8 cellular contexts compared by ENCODE assay signal in genomic region chr9:97983524-97984187, GRCh38. TPM values are rescaled to one million over a fixed set of nuclear protein-coding genes. Genes with fewer than 3 reads are reported as not detected.
DNase-seq lines count a peak whose midpoint lies in the region; ATAC-seq and TF ChIP-seq lines count a peak whose summit lies in the region.

No MANE protein-coding gene starts in this region.

- H3K4me3 Mint-ChIP-seq in GM23338 = peak overlapping the region; percentile 72

- peak overlapping the region; percentile 93 for H3K4me3 ChIP-seq in GM23338
- H3K4me3 ChIP-seq in esophagus (ENCODE audit: low read depth in 1 of 2, low read length in 2 of 2) = peak overlapping the region; percentile 86 to 90

- peaks cover 38% of the 10 kb centered on the region for H4K20me1 ChIP-seq in GM23338 (replicated peaks; ENCODE audit: insufficient read depth)

- H3K79me2 ChIP-seq in GM23338 (replicated peaks; ENCODE audit: insufficient read depth) = peaks cover 36% of the 10 kb centered on the region

- ATAC-seq in GM23338 = peak; percentile 23

- peaks cover 15% of the 10 kb centered on the region for H3K4me1 Mint-ChIP-seq in GM23338

- no peaks in the 10 kb centered on the region for H3F3A ChIP-seq in GM23338 (replicated peaks; ENCODE audit: low read depth)

- H3K27ac Mint-ChIP-seq in GM23338 = no peak overlapping the region

- 0% methylated on average over 62 to 70 of the region's 70 CpGs for WGBS in esophagus, 2 donors

- no peak overlapping the region for H3K27ac ChIP-seq in GM23338 (ENCODE audit: low read depth)
- peak overlapping the region; percentile 97 to 98 for H3K27ac ChIP-seq in esophagus (ENCODE audit: low read depth in 2 of 2, low read length in 1 of 2)

- peak overlapping the region; percentile 87 for H3K4me2 ChIP-seq in GM23338

- H3K4me1 ChIP-seq in GM23338 (ENCODE audit: insufficient read depth) = peaks cover 20% of the 10 kb centered on the region; the same call in 1 of the 2 replicates
- peaks cover 2 to 11% of the 10 kb centered on the region in 2 donors for H3K4me1 ChIP-seq in esophagus (ENCODE audit: control insufficient read depth in 2 of 2, insufficient read depth in 2 of 2, low read length in 1 of 2)

- no peaks in the 10 kb centered on the region for H3K9me3 ChIP-seq in esophagus (ENCODE audit: control insufficient read depth in 2 of 2, insufficient read depth in 1 of 2, low read depth in 1 of 2, low read length in 1 of 2)

- DNase-seq in Daoy (ENCODE audit: low read depth) (peak; percentile 56), GM23338 (ENCODE audit: low spot score) (peak; percentile 39), NCI-H1105 (lab: John Stamatoyannopoulos, UW) (peak; percentile 21), activated T-cell treated with anti-CD3 and anti-CD28 coated beads for 48 hours (ENCODE audit: low read depth) (peak; percentile 45), myocyte (ENCODE audit: low read depth) (peak; percentile 63), DMS153 (lab: John Stamatoyannopoulos, UW) (no peak)
- DNase-seq in stimulated activated CD8-positive, alpha-beta memory T cell treated with anti-CD3 and anti-CD28 coated beads, Interleukin-7, amount 100 ng/mL, for 24 hours (ENCODE audit: low read depth) = peak; percentile 37

- H3K27me3 ChIP-seq in GM23338 (ENCODE audit: insufficient read depth) = peaks cover 70% of the 10 kb centered on the region
- H3K27me3 ChIP-seq in esophagus (ENCODE audit: control insufficient read depth in 1 of 2, insufficient read depth in 2 of 2, low read length in 2 of 2) = no peaks in the 10 kb centered on the region

- H3K36me3 ChIP-seq in GM23338 (ENCODE audit: insufficient read depth) (no peaks in the 10 kb centered on the region), esophagus (ENCODE audit: control insufficient read depth in 2 of 2, insufficient read depth in 2 of 2, low read length in 1 of 2) (no peaks in the 10 kb centered on the region)

- peaks cover 8% of the 10 kb centered on the region; the same call in 1 of the 3 replicates for H3K36me3 Mint-ChIP-seq in GM23338 (ENCODE audit: low read depth)

- TF ChIP-seq CTCF in GM23338 (conservative IDR thresholded peaks at IDR 0.05; ENCODE audit: low read depth in 2 of 2) = no peak

- H3K9me2 ChIP-seq in GM23338 (ENCODE audit: insufficient read depth) = no peaks in the 10 kb centered on the region

- peaks cover 57% of the 10 kb centered on the region for H3K27me3 Mint-ChIP-seq in GM23338 (ENCODE audit: insufficient read depth, low read depth, poor library complexity)

- H3K9me3 Mint-ChIP-seq in GM23338 = peaks cover 3% of the 10 kb centered on the region; the same call in 1 of the 3 replicates

- H2AFZ ChIP-seq in GM23338 = peak overlapping the region; percentile 91

TF ChIP-seq in GM23338, 12 proteins besides CTCF, POLR2A, EP300 and RAD21 (continues in another document):
- TF ChIP-seq EZH2 (IDR thresholded peaks at IDR 0.05; ENCODE audit: low read depth, unreplicated experiment) = no peak
- TF ChIP-seq ZNF114 (CRISPR knock-in tag; IDR thresholded peaks at IDR 0.05) = no peak
- no peak for TF ChIP-seq JUNB (IDR thresholded peaks at IDR 0.05; ENCODE audit: unreplicated experiment)
- no peak for TF ChIP-seq NANOG (IDR thresholded peaks at IDR 0.05; ENCODE audit: borderline replicate concordance)
- TF ChIP-seq ETS1 (IDR thresholded peaks at IDR 0.05) = no peak
- no peak; the same call in 1 of the 2 replicates for TF ChIP-seq POLR2AphosphoS5 (IDR thresholded peaks at IDR 0.05; ENCODE audit: low read depth)
- TF ChIP-seq STAT1 (IDR thresholded peaks at IDR 0.05; ENCODE audit: unreplicated experiment) = no peak
- TF ChIP-seq, protein P1, sequence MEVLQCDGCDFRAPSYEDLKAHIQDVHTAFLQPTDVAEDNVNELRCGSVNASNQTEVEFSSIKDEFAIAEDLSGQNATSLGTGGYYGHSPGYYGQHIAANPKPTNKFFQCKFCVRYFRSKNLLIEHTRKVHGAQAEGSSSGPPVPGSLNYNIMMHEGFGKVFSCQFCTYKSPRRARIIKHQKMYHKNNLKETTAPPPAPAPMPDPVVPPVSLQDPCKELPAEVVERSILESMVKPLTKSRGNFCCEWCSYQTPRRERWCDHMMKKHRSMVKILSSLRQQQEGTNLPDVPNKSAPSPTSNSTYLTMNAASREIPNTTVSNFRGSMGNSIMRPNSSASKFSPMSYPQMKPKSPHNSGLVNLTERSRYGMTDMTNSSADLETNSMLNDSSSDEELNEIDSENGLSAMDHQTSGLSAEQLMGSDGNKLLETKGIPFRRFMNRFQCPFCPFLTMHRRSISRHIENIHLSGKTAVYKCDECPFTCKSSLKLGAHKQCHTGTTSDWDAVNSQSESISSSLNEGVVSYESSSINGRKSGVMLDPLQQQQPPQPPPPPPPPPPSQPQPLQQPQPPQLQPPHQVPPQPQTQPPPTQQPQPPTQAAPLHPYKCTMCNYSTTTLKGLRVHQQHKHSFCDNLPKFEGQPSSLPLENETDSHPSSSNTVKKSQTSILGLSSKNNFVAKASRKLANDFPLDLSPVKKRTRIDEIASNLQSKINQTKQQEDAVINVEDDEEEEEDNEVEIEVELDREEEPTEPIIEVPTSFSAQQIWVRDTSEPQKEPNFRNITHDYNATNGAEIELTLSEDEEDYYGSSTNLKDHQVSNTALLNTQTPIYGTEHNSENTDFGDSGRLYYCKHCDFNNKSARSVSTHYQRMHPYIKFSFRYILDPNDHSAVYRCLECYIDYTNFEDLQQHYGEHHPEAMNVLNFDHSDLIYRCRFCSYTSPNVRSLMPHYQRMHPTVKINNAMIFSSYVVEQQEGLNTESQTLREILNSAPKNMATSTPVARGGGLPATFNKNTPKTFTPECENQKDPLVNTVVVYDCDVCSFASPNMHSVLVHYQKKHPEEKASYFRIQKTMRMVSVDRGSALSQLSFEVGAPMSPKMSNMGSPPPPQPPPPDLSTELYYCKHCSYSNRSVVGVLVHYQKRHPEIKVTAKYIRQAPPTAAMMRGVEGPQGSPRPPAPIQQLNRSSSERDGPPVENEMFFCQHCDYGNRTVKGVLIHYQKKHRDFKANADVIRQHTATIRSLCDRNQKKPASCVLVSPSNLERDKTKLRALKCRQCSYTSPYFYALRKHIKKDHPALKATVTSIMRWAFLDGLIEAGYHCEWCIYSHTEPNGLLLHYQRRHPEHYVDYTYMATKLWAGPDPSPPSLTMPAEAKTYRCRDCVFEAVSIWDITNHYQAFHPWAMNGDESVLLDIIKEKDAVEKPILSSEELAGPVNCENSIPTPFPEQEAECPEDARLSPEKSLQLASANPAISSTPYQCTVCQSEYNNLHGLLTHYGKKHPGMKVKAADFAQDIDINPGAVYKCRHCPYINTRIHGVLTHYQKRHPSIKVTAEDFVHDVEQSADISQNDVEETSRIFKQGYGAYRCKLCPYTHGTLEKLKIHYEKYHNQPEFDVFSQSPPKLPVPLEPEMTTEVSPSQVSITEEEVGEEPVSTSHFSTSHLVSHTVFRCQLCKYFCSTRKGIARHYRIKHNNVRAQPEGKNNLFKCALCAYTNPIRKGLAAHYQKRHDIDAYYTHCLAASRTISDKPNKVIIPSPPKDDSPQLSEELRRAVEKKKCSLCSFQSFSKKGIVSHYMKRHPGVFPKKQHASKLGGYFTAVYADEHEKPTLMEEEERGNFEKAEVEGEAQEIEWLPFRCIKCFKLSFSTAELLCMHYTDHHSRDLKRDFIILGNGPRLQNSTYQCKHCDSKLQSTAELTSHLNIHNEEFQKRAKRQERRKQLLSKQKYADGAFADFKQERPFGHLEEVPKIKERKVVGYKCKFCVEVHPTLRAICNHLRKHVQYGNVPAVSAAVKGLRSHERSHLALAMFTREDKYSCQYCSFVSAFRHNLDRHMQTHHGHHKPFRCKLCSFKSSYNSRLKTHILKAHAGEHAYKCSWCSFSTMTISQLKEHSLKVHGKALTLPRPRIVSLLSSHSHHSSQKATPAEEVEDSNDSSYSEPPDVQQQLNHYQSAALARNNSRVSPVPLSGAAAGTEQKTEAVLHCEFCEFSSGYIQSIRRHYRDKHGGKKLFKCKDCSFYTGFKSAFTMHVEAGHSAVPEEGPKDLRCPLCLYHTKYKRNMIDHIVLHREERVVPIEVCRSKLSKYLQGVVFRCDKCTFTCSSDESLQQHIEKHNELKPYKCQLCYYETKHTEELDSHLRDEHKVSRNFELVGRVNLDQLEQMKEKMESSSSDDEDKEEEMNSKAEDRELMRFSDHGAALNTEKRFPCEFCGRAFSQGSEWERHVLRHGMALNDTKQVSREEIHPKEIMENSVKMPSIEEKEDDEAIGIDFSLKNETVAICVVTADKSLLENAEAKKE (CRISPR knock-in tag; IDR thresholded peaks at IDR 0.05) = no peak

RNA-seq across cellular contexts. Expression of gene ANP32B, which starts 0.5 kb away (rescaled TPM):
- total RNA-seq in Daoy (2014; rRNA removed; shearing (Covaris generic)) = 20.5 and 28.0 TPM in 2 replicates
- total RNA-seq in GM23338 (2014; rRNA removed; shearing (Covaris generic)) = 13.1 and 21.0 TPM in 2 replicates
- polyA plus RNA-seq in GM23338 (2016; fragmentation: Nextera tagmentation; extraction: Ambion mirVana) (114 and 117 TPM in 2 replicates), esophagus (100 to 1,000 TPM in 1 of 2 donors, 10 to 100 TPM in 1; 74.5 to 116 TPM)
- total RNA-seq in myocyte = 7.0 and 7.1 TPM in 2 replicates
- 88.5 TPM for polyA plus RNA-seq in myocyte (2012)

RNA-seq across cellular contexts. Expression of gene HEMGN, which starts 45.7 kb away (rescaled TPM):
- 0.17 TPM in 1 of 2 replicates, not detected in the other for total RNA-seq in Daoy (2014; rRNA removed; shearing (Covaris generic))
- not detected in 2 replicates for total RNA-seq in GM23338 (2014; rRNA removed; shearing (Covaris generic))
- polyA plus RNA-seq in GM23338 (2016; fragmentation: Nextera tagmentation; extraction: Ambion mirVana) (not detected in 2 replicates), esophagus (not detected)
- total RNA-seq in myocyte = 0.08 and 0.10 TPM in 2 replicates
- not detected for polyA plus RNA-seq in myocyte (2012)
